In genomic region chr2:137968477-137969417, GRCh38 we compare ENCODE assay signal across 12 cellular contexts. TPM values are rescaled to one million over a fixed set of nuclear protein-coding genes. Genes with fewer than 3 reads are reported as not detected.
DNase-seq lines count a peak whose midpoint lies in the region; ATAC-seq and TF ChIP-seq lines count a peak whose summit lies in the region.
"Had no signal": no experiment of that assay in that cellular context is flagged by ENCODE, and none has a peak within 500 bp of the region (broad histone marks: within the 10 kb centered on the region; RNA-seq: fewer than 3 reads in every experiment).

No MANE protein-coding gene starts in this region.

- TF ChIP-seq CTCF in Caco-2 (IDR thresholded peaks at IDR 0.05; ENCODE audit: insufficient read depth in 1 of 2, low read depth in 1 of 2, low read length in 1 of 2, severe bottlenecking in 1 of 2, unreplicated experiment in 1 of 2) (no peak), fibroblast of villous mesenchyme (IDR thresholded peaks at IDR 0.05; ENCODE audit: insufficient read depth, low read depth, low read length) (no peak), osteocyte (IDR thresholded peaks at IDR 0.05) (no peak)

- H3K27me3 Mint-ChIP-seq in Caco-2 (ENCODE audit: insufficient read depth, unreplicated experiment) (no peaks in the 10 kb centered on the region), osteocyte (ENCODE audit: unreplicated experiment) (no peaks in the 10 kb centered on the region)
- H3K27me3 Mint-ChIP-seq in activated CD4-positive, alpha-beta T cell treated with anti-CD3 and anti-CD28 coated beads, Interleukin-2, amount 10 ng/mL, durations not matched to agents 7 days and 5 days: peaks cover 2% of the 10 kb centered on the region
- H3K27me3 Mint-ChIP-seq: activated CD4-positive, alpha-beta memory T cell treated with anti-CD3 and anti-CD28 coated beads, Interleukin-2, amount 10 ng/mL, durations not matched to agents 7 days and 5 days; B cell; natural killer cell treated with Interleukin-12 subunit alpha and Interleukin-12 subunit beta and Interleukin-15 and Interleukin-18, amount 100 ng/mL, for 72 hours; stimulated activated naive B cell treated with anti-CD40 and anti-IgM and Interleukin-4, amounts not matched to agents 10 μg/mL and 1 μg/mL and 100 μg/mL, for 72 hours had no signal

- CTCF ChIA-PET in Caco-2 (lab: Charles Lee): interaction anchor here (1.0 kb wide), 1 partner anchor 8 kb away, joined by 3 read pairs; no protein-coding TSS in a partner anchor
- CTCF ChIA-PET in activated CD4-positive, alpha-beta T cell treated with anti-CD3 and anti-CD28 coated beads, Interleukin-2, amount 10 ng/mL, durations not matched to agents 7 days and 5 days (lab: Charles Lee): no interaction called here

- peaks cover 1% of the 10 kb centered on the region for H3K36me3 ChIP-seq in Caco-2 (ENCODE audit: control insufficient read depth, insufficient read depth, low read length)

- ATAC-seq in SK-N-SH treated with all-trans-retinoic acid at 6 μM for 48 hours: peak; percentile 57
- ATAC-seq: natural killer cell treated with Interleukin-12 subunit alpha and Interleukin-12 subunit beta and Interleukin-15 and Interleukin-18, amount 100 ng/mL, for 72 hours; stimulated activated naive B cell treated with anti-CD40 and anti-IgM and Interleukin-4, amounts not matched to agents 10 μg/mL and 1 μg/mL and 100 μg/mL, for 72 hours had no signal

- DNase-seq in Caco-2: no peak
- peak; percentile 39 for DNase-seq in fibroblast of villous mesenchyme (ENCODE audit: low read depth)
- no peak for DNase-seq in osteocyte (ENCODE audit: extremely low spot score, unreplicated experiment)
- DNase-seq in cortex of kidney (lab: John Stamatoyannopoulos, UW): no peak
- no peak for DNase-seq in activated CD8-positive, alpha-beta memory T cell treated with anti-CD3 and anti-CD28 coated beads, Interleukin-2, amount 50 U/mL, for 48 hours
- no peak for DNase-seq in DMS153 (lab: John Stamatoyannopoulos, UW)
- no peak for DNase-seq in activated CD4-positive, alpha-beta T cell treated with anti-CD3 and anti-CD28 coated beads, Interleukin-2, amount 10 ng/mL, durations not matched to agents 7 days and 5 days
- DNase-seq: activated CD4-positive, alpha-beta memory T cell treated with anti-CD3 and anti-CD28 coated beads, Interleukin-2, amount 10 ng/mL, durations not matched to agents 7 days and 5 days; stimulated activated naive B cell treated with anti-CD40 and anti-IgM and Interleukin-4, amounts not matched to agents 10 μg/mL and 1 μg/mL and 100 μg/mL, for 72 hours had no signal

- H3K27ac Mint-ChIP-seq in Caco-2 (ENCODE audit: unreplicated experiment): peak overlapping the region; percentile 14
- peak overlapping the region; percentile 45 for H3K27ac Mint-ChIP-seq in osteocyte (ENCODE audit: unreplicated experiment)
- no peak overlapping the region for H3K27ac Mint-ChIP-seq in activated CD4-positive, alpha-beta T cell treated with anti-CD3 and anti-CD28 coated beads, Interleukin-2, amount 10 ng/mL, durations not matched to agents 7 days and 5 days
- H3K27ac Mint-ChIP-seq: activated CD4-positive, alpha-beta memory T cell treated with anti-CD3 and anti-CD28 coated beads, Interleukin-2, amount 10 ng/mL, durations not matched to agents 7 days and 5 days; B cell; natural killer cell treated with Interleukin-12 subunit alpha and Interleukin-12 subunit beta and Interleukin-15 and Interleukin-18, amount 100 ng/mL, for 72 hours; stimulated activated naive B cell treated with anti-CD40 and anti-IgM and Interleukin-4, amounts not matched to agents 10 μg/mL and 1 μg/mL and 100 μg/mL, for 72 hours had no signal

- POLR2A ChIA-PET in Caco-2 (lab: Charles Lee): interaction anchor here (0.9 kb wide), 1 partner anchor 67 kb away, joined by 3 read pairs; no protein-coding TSS in a partner anchor
- POLR2A ChIA-PET in activated CD4-positive, alpha-beta T cell treated with anti-CD3 and anti-CD28 coated beads, Interleukin-2, amount 10 ng/mL, durations not matched to agents 7 days and 5 days (lab: Charles Lee): no interaction called here

- BruUV-seq in Caco-2 (replicated peaks; lab: Mats Ljungman, UMichigan): no TSS peak

- H3K4me1 ChIP-seq in Caco-2: peaks cover 47% of the 10 kb centered on the region

- H3K4me1 Mint-ChIP-seq in Caco-2 (ENCODE audit: low read depth, unreplicated experiment) (peaks cover 35% of the 10 kb centered on the region), osteocyte (ENCODE audit: unreplicated experiment) (peaks cover 29% of the 10 kb centered on the region)
- no peaks in the 10 kb centered on the region for H3K4me1 Mint-ChIP-seq in activated CD4-positive, alpha-beta T cell treated with anti-CD3 and anti-CD28 coated beads, Interleukin-2, amount 10 ng/mL, durations not matched to agents 7 days and 5 days
- H3K4me1 Mint-ChIP-seq: activated CD4-positive, alpha-beta memory T cell treated with anti-CD3 and anti-CD28 coated beads, Interleukin-2, amount 10 ng/mL, durations not matched to agents 7 days and 5 days; B cell had no signal

- H3K9me3 Mint-ChIP-seq in Caco-2 (ENCODE audit: unreplicated experiment) (no peaks in the 10 kb centered on the region), osteocyte (ENCODE audit: unreplicated experiment) (no peaks in the 10 kb centered on the region)
- no peaks in the 10 kb centered on the region for H3K9me3 Mint-ChIP-seq in activated CD4-positive, alpha-beta T cell treated with anti-CD3 and anti-CD28 coated beads, Interleukin-2, amount 10 ng/mL, durations not matched to agents 7 days and 5 days
- H3K9me3 Mint-ChIP-seq: activated CD4-positive, alpha-beta memory T cell treated with anti-CD3 and anti-CD28 coated beads, Interleukin-2, amount 10 ng/mL, durations not matched to agents 7 days and 5 days; stimulated activated naive B cell treated with anti-CD40 and anti-IgM and Interleukin-4, amounts not matched to agents 10 μg/mL and 1 μg/mL and 100 μg/mL, for 72 hours had no signal

- H3K9me3 ChIP-seq in Caco-2: no peaks in the 10 kb centered on the region

- H3K4me3 Mint-ChIP-seq in Caco-2 (ENCODE audit: unreplicated experiment): no peak overlapping the region
- H3K4me3 Mint-ChIP-seq in osteocyte (ENCODE audit: unreplicated experiment): no peak overlapping the region
- no peak overlapping the region for H3K4me3 Mint-ChIP-seq in activated CD4-positive, alpha-beta T cell treated with anti-CD3 and anti-CD28 coated beads, Interleukin-2, amount 10 ng/mL, durations not matched to agents 7 days and 5 days
- H3K4me3 Mint-ChIP-seq: activated CD4-positive, alpha-beta memory T cell treated with anti-CD3 and anti-CD28 coated beads, Interleukin-2, amount 10 ng/mL, durations not matched to agents 7 days and 5 days; B cell; natural killer cell treated with Interleukin-12 subunit alpha and Interleukin-12 subunit beta and Interleukin-15 and Interleukin-18, amount 100 ng/mL, for 72 hours; stimulated activated naive B cell treated with anti-CD40 and anti-IgM and Interleukin-4, amounts not matched to agents 10 μg/mL and 1 μg/mL and 100 μg/mL, for 72 hours had no signal

- intact Hi-C loops in Caco-2 (cut with micrococcal nuclease; ENCODE audit: unreplicated experiment): no loop called here

- peaks cover 31% of the 10 kb centered on the region for H3K36me3 Mint-ChIP-seq in Caco-2 (ENCODE audit: insufficient read depth, unreplicated experiment)
- H3K36me3 Mint-ChIP-seq in osteocyte (ENCODE audit: unreplicated experiment): no peaks in the 10 kb centered on the region
- H3K36me3 Mint-ChIP-seq in activated CD4-positive, alpha-beta T cell treated with anti-CD3 and anti-CD28 coated beads, Interleukin-2, amount 10 ng/mL, durations not matched to agents 7 days and 5 days (ENCODE audit: low read depth): no peaks in the 10 kb centered on the region
- H3K36me3 Mint-ChIP-seq: natural killer cell treated with Interleukin-12 subunit alpha and Interleukin-12 subunit beta and Interleukin-15 and Interleukin-18, amount 100 ng/mL, for 72 hours; stimulated activated naive B cell treated with anti-CD40 and anti-IgM and Interleukin-4, amounts not matched to agents 10 μg/mL and 1 μg/mL and 100 μg/mL, for 72 hours had no signal

- H3K4me3 ChIP-seq in Caco-2 (ENCODE audit: low read depth, low read length) (no peak overlapping the region), fibroblast of villous mesenchyme (ENCODE audit: low read depth, low read length) (no peak overlapping the region)

- no peaks in the 10 kb centered on the region for H3K27me3 ChIP-seq in Caco-2 (replicated peaks; ENCODE audit: control insufficient read depth, insufficient read depth, low read length)

TF ChIP-seq in SK-N-SH treated with all-trans-retinoic acid at 6 μM for 48 hours, 23 proteins besides CTCF, POLR2A, EP300 and RAD21 (continues in another document):
- no peak for TF ChIP-seq CSRNP3 (CRISPR knock-in tag; IDR thresholded peaks at IDR 0.05)
- TF ChIP-seq ZC3H10 (CRISPR knock-in tag; IDR thresholded peaks at IDR 0.05): no peak
- no peak for TF ChIP-seq GLIS3 (CRISPR knock-in tag; IDR thresholded peaks at IDR 0.05)
- TF ChIP-seq OSR1 (CRISPR knock-in tag; IDR thresholded peaks at IDR 0.05): no peak
- no peak for TF ChIP-seq ZNF565 (CRISPR knock-in tag; conservative IDR thresholded peaks at IDR 0.05; ENCODE audit: low read depth)
- TF ChIP-seq ESRRG (CRISPR knock-in tag; IDR thresholded peaks at IDR 0.05): no peak
- TF ChIP-seq TCF4 (CRISPR knock-in tag; IDR thresholded peaks at IDR 0.05; ENCODE audit: borderline replicate concordance): no peak
- TF ChIP-seq ZFP30 (CRISPR knock-in tag; IDR thresholded peaks at IDR 0.05): no peak
- TF ChIP-seq CSDC2 (CRISPR knock-in tag; IDR thresholded peaks at IDR 0.05): no peak
- no peak for TF ChIP-seq TOX (CRISPR knock-in tag; IDR thresholded peaks at IDR 0.05; ENCODE audit: borderline replicate concordance)
- TF ChIP-seq BACH2 (CRISPR knock-in tag; IDR thresholded peaks at IDR 0.05; ENCODE audit: borderline replicate concordance): no peak

RNA-seq across cellular contexts. Expression of gene HNMT, which starts 4.5 kb away (rescaled TPM):
- total RNA-seq in Caco-2 (2022) (42.8 and 44.6 TPM in 2 replicates), fibroblast of villous mesenchyme (64.4 and 161 TPM in 2 replicates), osteocyte (3.2 and 4.6 TPM in 2 replicates)
- not detected for total RNA-seq in activated CD4-positive, alpha-beta T cell treated with anti-CD3 and anti-CD28 coated beads, Interleukin-2, amount 10 ng/mL, durations not matched to agents 7 days and 5 days
- total RNA-seq: activated CD4-positive, alpha-beta memory T cell treated with anti-CD3 and anti-CD28 coated beads, Interleukin-2, amount 10 ng/mL, durations not matched to agents 7 days and 5 days; B cell; natural killer cell treated with Interleukin-12 subunit alpha and Interleukin-12 subunit beta and Interleukin-15 and Interleukin-18, amount 100 ng/mL, for 72 hours had no signal
